ENCODE assay signal across 9 cellular contexts in genomic region chr2:127829845-127830246, GRCh38. TPM values are rescaled to one million over a fixed set of nuclear protein-coding genes. Genes with fewer than 3 reads are reported as not detected.
DNase-seq lines count a peak whose midpoint lies in the region; ATAC-seq and TF ChIP-seq lines count a peak whose summit lies in the region.
"Had no signal": no experiment of that assay in that cellular context is flagged by ENCODE, and none has a peak within 500 bp of the region (broad histone marks: within the 10 kb centered on the region; RNA-seq: fewer than 3 reads in every experiment).

No MANE protein-coding gene starts in this region.

- H3K36me3 Mint-ChIP-seq in activated naive CD4-positive, alpha-beta T cell treated with anti-CD3 and anti-CD28 coated beads for 36 hours (ENCODE audit: low read depth): peaks cover 13% of the 10 kb centered on the region

- no peaks in the 10 kb centered on the region for H3K27me3 Mint-ChIP-seq in activated naive CD4-positive, alpha-beta T cell treated with anti-CD3 and anti-CD28 coated beads for 36 hours (ENCODE audit: low read depth)

- BruUV-seq in PC-9 (replicated peaks; lab: Mats Ljungman, UMichigan): no TSS peak

- no peaks in the 10 kb centered on the region for H3K9me2 ChIP-seq in PC-9 (ENCODE audit: insufficient read depth)

- peaks cover 25% of the 10 kb centered on the region for H3K4me1 Mint-ChIP-seq in activated naive CD4-positive, alpha-beta T cell treated with anti-CD3 and anti-CD28 coated beads for 36 hours (ENCODE audit: low read depth)

- no peak overlapping the region for H3K4me3 ChIP-seq in gastrocnemius medialis
- no peak overlapping the region for H3K4me3 ChIP-seq in PC-9

- no peaks in the 10 kb centered on the region for H3K9me3 ChIP-seq in gastrocnemius medialis
- H3K9me3 ChIP-seq in PC-9 (ENCODE audit: insufficient read depth, low read depth): peaks cover 4% of the 10 kb centered on the region; the same call in 1 of the 2 replicates

- H3K79me2 ChIP-seq in PC-9 (ENCODE audit: low read depth): no peaks in the 10 kb centered on the region
- H3K79me2 ChIP-seq: parathyroid adenoma had no signal

- no peaks in the 10 kb centered on the region for H3F3A ChIP-seq in PC-9 (ENCODE audit: insufficient read depth, low read depth)

- POLR2A ChIA-PET in PC-9 (lab: Charles Lee; ENCODE audit: unreplicated experiment): no interaction called here

- H3K4me2 ChIP-seq in PC-9: no peak overlapping the region

- H3K9me3 Mint-ChIP-seq in activated naive CD4-positive, alpha-beta T cell treated with anti-CD3 and anti-CD28 coated beads for 36 hours: peaks cover 30% of the 10 kb centered on the region

- DNase-seq in NK-92 (lab: John Stamatoyannopoulos, UW; ENCODE audit: unreplicated experiment): peak; percentile 32
- DNase-seq in activated naive CD4-positive, alpha-beta T cell treated with anti-CD3 and anti-CD28 coated beads for 36 hours: peak; percentile 91
- peak; percentile 32 to 55 for DNase-seq in stimulated activated CD4-positive, alpha-beta T cell treated with anti-CD3 and anti-CD28 coated beads, Interleukin-4, amount 100 ng/mL, for 4 hours
- no peak for DNase-seq in omental fat pad (ENCODE audit: low spot score)
- DNase-seq in gastrocnemius medialis: no peak
- DNase-seq in PC-9: no peak

- H3K27me3 ChIP-seq in gastrocnemius medialis: no peaks in the 10 kb centered on the region
- no peaks in the 10 kb centered on the region for H3K27me3 ChIP-seq in PC-9 (ENCODE audit: insufficient read depth, low read depth)

- no peaks in the 10 kb centered on the region for H3K36me3 ChIP-seq in gastrocnemius medialis
- H3K36me3 ChIP-seq in PC-9 (ENCODE audit: low read depth): no peaks in the 10 kb centered on the region

- H3K4me1 ChIP-seq in gastrocnemius medialis: no peaks in the 10 kb centered on the region
- no peaks in the 10 kb centered on the region for H3K4me1 ChIP-seq in PC-9 (replicated peaks; ENCODE audit: insufficient read depth)
- H3K4me1 ChIP-seq: parathyroid adenoma had no signal

- H2AFZ ChIP-seq in PC-9: no peak overlapping the region
- H2AFZ ChIP-seq: parathyroid adenoma had no signal

- in situ Hi-C loops in gastrocnemius medialis (cut with MboI; ENCODE audit: low sequenced_read_pairs in 4 of 4): no loop called here

- H4K20me1 ChIP-seq in PC-9 (ENCODE audit: insufficient read depth): no peaks in the 10 kb centered on the region; the same call in 1 of the 2 replicates

- CTCF ChIA-PET in activated naive CD4-positive, alpha-beta T cell treated with anti-CD3 and anti-CD28 coated beads for 36 hours (lab: Charles Lee): interaction anchor here (2.4 kb wide), 1 partner anchor 27 kb away, joined by 7 read pairs; the partner anchor contains the start of gene POLR2D
- CTCF ChIA-PET in PC-9 (lab: Charles Lee): no interaction called here

- ATAC-seq in GM18858 (IDR thresholded peaks at IDR 0.05; ENCODE audit: unreplicated experiment) (peak; percentile 97), HG02852 (IDR thresholded peaks at IDR 0.05; ENCODE audit: unreplicated experiment) (peak; percentile 99), omental fat pad (ENCODE audit: low FRiP score) (no peak), gastrocnemius medialis (no peak)

- intact Hi-C loops in activated naive CD4-positive, alpha-beta T cell treated with anti-CD3 and anti-CD28 coated beads for 36 hours (cut with micrococcal nuclease): loop anchor here (1.0 to 10.0 kb wide), 4 partner anchors 19 to 1135 kb away; partner anchors contain the start of gene WDR33
- intact Hi-C loops in gastrocnemius medialis (cut with DNase I; ENCODE audit: low total_unique reads) (no loop called here), PC-9 (cut with micrococcal nuclease; ENCODE audit: unreplicated experiment) (no loop called here)

- no peak overlapping the region for H3K4me3 Mint-ChIP-seq in activated naive CD4-positive, alpha-beta T cell treated with anti-CD3 and anti-CD28 coated beads for 36 hours

- TF ChIP-seq POLR2A in gastrocnemius medialis (IDR thresholded peaks at IDR 0.05): no peak

- H3K27ac ChIP-seq in gastrocnemius medialis (no peak overlapping the region), PC-9 (no peak overlapping the region)
- H3K27ac ChIP-seq: parathyroid adenoma had no signal

- H3K27ac Mint-ChIP-seq in activated naive CD4-positive, alpha-beta T cell treated with anti-CD3 and anti-CD28 coated beads for 36 hours: peak overlapping the region; percentile 78

- TF ChIP-seq CTCF in omental fat pad (IDR thresholded peaks at IDR 0.05): no peak
- no peak for TF ChIP-seq CTCF in gastrocnemius medialis (IDR thresholded peaks at IDR 0.05 in 4 of 5, conservative IDR thresholded peaks at IDR 0.05 in 1 of 5)
- no peak for TF ChIP-seq CTCF in PC-9 (conservative IDR thresholded peaks at IDR 0.05)

RNA-seq across cellular contexts. Expression of gene WDR33, which starts 18.9 kb away (rescaled TPM):
- total RNA-seq in activated naive CD4-positive, alpha-beta T cell treated with anti-CD3 and anti-CD28 coated beads for 36 hours: 10 to 100 TPM; 61.1 to 63.2 TPM
- total RNA-seq in omental fat pad: 10 to 100 TPM; 25.8 to 53.3 (median 38.0) TPM
- total RNA-seq in gastrocnemius medialis: 10 to 100 TPM; 13.6 to 31.4 (median 20.6) TPM
- total RNA-seq in PC-9 (2021): 53.7 and 59.3 TPM in 2 replicates

RNA-seq across cellular contexts. Expression of gene POLR2D, which starts 28.1 kb away (rescaled TPM):
- 10 to 100 TPM; 67.6 to 70.8 TPM for total RNA-seq in activated naive CD4-positive, alpha-beta T cell treated with anti-CD3 and anti-CD28 coated beads for 36 hours
- total RNA-seq in omental fat pad: 10 to 100 TPM; 10.0 to 21.1 (median 12.8) TPM
- 10 to 100 TPM; 19.1 to 26.5 (median 21.0) TPM for total RNA-seq in gastrocnemius medialis
- 40.4 and 46.4 TPM in 2 replicates for total RNA-seq in PC-9 (2021)

RNA-seq across cellular contexts. Expression of gene AMMECR1L, which starts 55.9 kb away (rescaled TPM):
- 10 to 100 TPM; 12.7 to 13.1 TPM for total RNA-seq in activated naive CD4-positive, alpha-beta T cell treated with anti-CD3 and anti-CD28 coated beads for 36 hours
- 10 to 100 TPM; 18.3 to 26.1 (median 21.6) TPM for total RNA-seq in omental fat pad
- total RNA-seq in gastrocnemius medialis: 10 to 100 TPM in 1 of 4 donors, 1 to 10 TPM in 3; 7.6 to 10.4 (median 9.0) TPM
- 17.1 and 20.3 TPM in 2 replicates for total RNA-seq in PC-9 (2021)

Comparison
In these comparisons a context has a peak if more than half of its experiments do, and no peak if none do; other contexts are left out.
1. ATAC-seq: peak in GM18858 (single experiment) and HG02852 (single experiment); none in omental fat pad (single experiment) and gastrocnemius medialis (0 of 2).
2. DNase-seq: peak in NK-92 (single experiment), activated naive CD4-positive, alpha-beta T cell treated with anti-CD3 and anti-CD28 coated beads for 36 hours (single experiment) and stimulated activated CD4-positive, alpha-beta T cell treated with anti-CD3 and anti-CD28 coated beads, Interleukin-4, amount 100 ng/mL, for 4 hours (2 of 2); none in omental fat pad (single experiment), gastrocnemius medialis (0 of 2) and PC-9 (0 of 2).